1 cellular context compared by ENCODE assay signal in genomic region chr1:35691571-35692220, GRCh38.
TF ChIP-seq lines count a peak whose summit lies in the region.

No MANE protein-coding gene starts in this region.

TF ChIP-seq in H1, 55 proteins besides CTCF, POLR2A, EP300 and RAD21 (continued from another document):
- no peak for TF ChIP-seq CHD7 (IDR thresholded peaks at IDR 0.05; ENCODE audit: insufficient replicate concordance, low read length)
- no peak for TF ChIP-seq RFX5 (IDR thresholded peaks at IDR 0.05; ENCODE audit: borderline replicate concordance, low read depth, low read length)
- no peak for TF ChIP-seq CEBPB (IDR thresholded peaks at IDR 0.05; ENCODE audit: low read depth, low read length)
- TF ChIP-seq CBX5 (IDR thresholded peaks at IDR 0.05; ENCODE audit: low read depth, low read length), result no peak
- no peak for TF ChIP-seq KDM5A (IDR thresholded peaks at IDR 0.05; ENCODE audit: low read length)
- TF ChIP-seq, protein P1, sequence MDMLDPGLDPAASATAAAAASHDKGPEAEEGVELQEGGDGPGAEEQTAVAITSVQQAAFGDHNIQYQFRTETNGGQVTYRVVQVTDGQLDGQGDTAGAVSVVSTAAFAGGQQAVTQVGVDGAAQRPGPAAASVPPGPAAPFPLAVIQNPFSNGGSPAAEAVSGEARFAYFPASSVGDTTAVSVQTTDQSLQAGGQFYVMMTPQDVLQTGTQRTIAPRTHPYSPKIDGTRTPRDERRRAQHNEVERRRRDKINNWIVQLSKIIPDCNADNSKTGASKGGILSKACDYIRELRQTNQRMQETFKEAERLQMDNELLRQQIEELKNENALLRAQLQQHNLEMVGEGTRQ (IDR thresholded peaks at IDR 0.05; ENCODE audit: low read length), result no peak
- TF ChIP-seq NRF1 (IDR thresholded peaks at IDR 0.05; ENCODE audit: low read depth, low read length), result no peak
